ENCODE assay signal across 1 cellular context in the genomic region with DNA sequence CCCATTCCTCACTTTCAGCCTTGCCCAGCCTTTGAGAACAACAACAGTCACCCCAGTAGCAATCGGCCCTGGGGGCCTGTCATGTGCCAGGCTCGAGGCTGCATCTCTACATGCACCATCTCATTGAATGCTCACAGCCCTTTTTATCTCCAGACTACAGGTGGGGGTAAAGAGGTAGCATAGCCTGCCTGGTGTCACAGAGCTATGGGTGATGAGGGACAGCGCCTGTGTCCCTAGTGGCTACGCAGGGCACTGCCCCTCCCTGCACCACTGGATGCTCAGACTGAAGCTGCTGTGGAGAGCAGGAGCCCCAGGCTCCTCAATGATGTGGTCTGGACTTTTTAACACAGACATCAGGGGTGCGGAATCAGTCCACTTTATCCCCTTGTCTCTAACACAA.
TF ChIP-seq lines count a peak whose summit lies in the region.

No MANE protein-coding gene starts in this region.

TF ChIP-seq in HCT116, 20 proteins besides CTCF, POLR2A, EP300 and RAD21:
- TF ChIP-seq MAX (IDR thresholded peaks at IDR 0.05), result no peak
- TF ChIP-seq SRF (IDR thresholded peaks at IDR 0.05; ENCODE audit: low read depth), result no peak
- TF ChIP-seq ATF3 (IDR thresholded peaks at IDR 0.05), result no peak
- no peak for TF ChIP-seq FOSL1 (IDR thresholded peaks at IDR 0.05; ENCODE audit: low read depth)
- no peak for TF ChIP-seq TCF7L2 (IDR thresholded peaks at IDR 0.05; ENCODE audit: borderline replicate concordance, extremely low read depth, insufficient read depth, insufficient read length)
- no peak for TF ChIP-seq YY1 (IDR thresholded peaks at IDR 0.05; ENCODE audit: extremely low read depth, insufficient replicate concordance, low read depth, low read length)
- no peak for TF ChIP-seq POLR2AphosphoS5 (IDR thresholded peaks at IDR 0.05; ENCODE audit: low read depth, low read length)
- no peak for TF ChIP-seq EZH2phosphoT487 (IDR thresholded peaks at IDR 0.05; ENCODE audit: borderline replicate concordance)
- TF ChIP-seq SP1 (IDR thresholded peaks at IDR 0.05; ENCODE audit: low read depth), result no peak
